In genomic region chr11:268716-269145, GRCh38 we compare ENCODE assay signal across 8 cellular contexts. TPM values are rescaled to one million over a fixed set of nuclear protein-coding genes. Genes with fewer than 3 reads are reported as not detected.
DNase-seq lines count a peak whose midpoint lies in the region; ATAC-seq and TF ChIP-seq lines count a peak whose summit lies in the region.
"Not testable (repeated sequence)": the region's sequence is repeated elsewhere in the genome, so short reads cannot be mapped to it uniquely, and the experiment has no call there.

No MANE protein-coding gene starts in this region.

- not testable (repeated sequence) for H3K79me2 ChIP-seq in PC-3 (ENCODE audit: low read length)

- CTCF ChIA-PET in PC-3 (lab: Charles Lee) = not testable (repeated sequence)

- H2BK12ac ChIP-seq in neuronal stem cell (ENCODE audit: low read length) = not testable (repeated sequence)

- peak overlapping the region; percentile 96 for H3K27ac Mint-ChIP-seq in activated T-helper 17 cell treated with anti-CD3 and anti-CD28 coated beads, Interleukin-2, amount 50 U/mL, for 72 hours

- not testable (repeated sequence) for H2BK120ac ChIP-seq in neuronal stem cell (ENCODE audit: low read depth, low read length)

- H3K9me3 ChIP-seq in PC-3 (ENCODE audit: low read length); gastroesophageal sphincter; neuronal stem cell (replicated peaks in 1 of 2; ENCODE audit: control insufficient read depth in 2 of 2, insufficient read depth in 1 of 2, low read depth in 1 of 2, low read length in 2 of 2); aorta (ENCODE audit: control insufficient read depth, low read length): not testable (repeated sequence)

- peak; percentile 46 for ATAC-seq in GM21737 (IDR thresholded peaks at IDR 0.05; ENCODE audit: unreplicated experiment)
- ATAC-seq in HG03469 (IDR thresholded peaks at IDR 0.05; ENCODE audit: unreplicated experiment) = peak; percentile 23
- peak; percentile 66 for ATAC-seq in PC-3
- peak; percentile 43 for ATAC-seq in activated T-helper 17 cell treated with anti-CD3 and anti-CD28 coated beads, Interleukin-2, amount 50 U/mL, for 72 hours (replicated peaks)
- peak; percentile 81 for ATAC-seq in gastroesophageal sphincter
- ATAC-seq in aorta (ENCODE audit: low FRiP score) = peak; percentile 67

- H3K18ac ChIP-seq in neuronal stem cell (ENCODE audit: low read length) = not testable (repeated sequence)

- TF ChIP-seq POLR2A in gastroesophageal sphincter (IDR thresholded peaks at IDR 0.05) = not testable (repeated sequence)

- WGBS in gastroesophageal sphincter (ENCODE audit: low coverage in 1 of 2), 2 donors = 36 to 49% methylated on average over 15 of the region's 16 CpGs
- WGBS in neuronal stem cell (ENCODE audit: extremely low coverage in 2 of 2, insufficient read length in 2 of 2, insufficient replicate concordance in 1 of 2), 2 donors = no CpG with 5 or more reads among the region's 16 CpGs
- WGBS in aorta, 2 donors = 52 to 60% methylated on average over 16 of the region's 16 CpGs

- not testable (repeated sequence) for H3K79me1 ChIP-seq in neuronal stem cell (ENCODE audit: low read depth, low read length)

- H4K20me1 ChIP-seq in PC-3 (ENCODE audit: low read length) = not testable (repeated sequence)

- not testable (repeated sequence) for H3K9me2 ChIP-seq in PC-3 (replicated peaks; ENCODE audit: low read length)

- not testable (repeated sequence) for H3K4ac ChIP-seq in neuronal stem cell (ENCODE audit: low read length)

- not testable (repeated sequence) for H3K4me2 ChIP-seq in PC-3 (ENCODE audit: low read length); neuronal stem cell (ENCODE audit: insufficient read depth, low read length, poor library complexity, severe bottlenecking)

- H3K9ac ChIP-seq in PC-3 (ENCODE audit: low read length); neuronal stem cell (ENCODE audit: low read depth, low read length, poor library complexity): not testable (repeated sequence)

- H3K27me3 Mint-ChIP-seq in activated T-helper 17 cell treated with anti-CD3 and anti-CD28 coated beads, Interleukin-2, amount 50 U/mL, for 72 hours = not testable (repeated sequence)

- peak overlapping the region; percentile 84 for H3K4me3 Mint-ChIP-seq in activated T-helper 17 cell treated with anti-CD3 and anti-CD28 coated beads, Interleukin-2, amount 50 U/mL, for 72 hours

- not testable (repeated sequence) for H4K91ac ChIP-seq in neuronal stem cell (ENCODE audit: low read depth, low read length, poor library complexity)

- peaks cover 13% of the 10 kb centered on the region for H3K4me1 Mint-ChIP-seq in activated T-helper 17 cell treated with anti-CD3 and anti-CD28 coated beads, Interleukin-2, amount 50 U/mL, for 72 hours

- H3K27ac ChIP-seq in PC-3 (ENCODE audit: low read length); neuronal stem cell (replicated peaks; ENCODE audit: low read length); aorta (ENCODE audit: low read depth in 1 of 2, low read length in 2 of 2): not testable (repeated sequence)
- H3K27ac ChIP-seq in gastroesophageal sphincter = peak overlapping the region; percentile 8 to 72 (median 61)

- not testable (repeated sequence) for H2BK5ac ChIP-seq in neuronal stem cell (ENCODE audit: low read length)

- not testable (repeated sequence) for H3K23ac ChIP-seq in neuronal stem cell (ENCODE audit: low read depth, low read length, poor library complexity)

- H3K14ac ChIP-seq in neuronal stem cell (ENCODE audit: low read length) = not testable (repeated sequence)

- intact Hi-C loops in PC-3 (cut with micrococcal nuclease); aorta (cut with DNase I): not testable (repeated sequence)

- not testable (repeated sequence) for H3K36me3 ChIP-seq in PC-3 (ENCODE audit: low read depth, low read length); gastroesophageal sphincter; neuronal stem cell (replicated peaks in 1 of 2; ENCODE audit: control insufficient read depth in 2 of 2, insufficient read depth in 2 of 2, low read length in 2 of 2); aorta (ENCODE audit: control insufficient read depth in 1 of 2, insufficient read depth in 2 of 2, low read length in 1 of 2)

- H2AFZ ChIP-seq in PC-3 (ENCODE audit: low read length) = not testable (repeated sequence)
- H2AFZ ChIP-seq in neuronal stem cell (ENCODE audit: low read length) = peak overlapping the region; percentile 53

- H3K36me3 Mint-ChIP-seq in activated T-helper 17 cell treated with anti-CD3 and anti-CD28 coated beads, Interleukin-2, amount 50 U/mL, for 72 hours (ENCODE audit: low read depth) = peaks cover 20% of the 10 kb centered on the region

- DNase-seq in PC-3; neuronal stem cell (ENCODE audit: low spot score): not testable (repeated sequence)
- DNase-seq in aorta = peak in 1 of 2 donors; percentile 90

- H3K27me3 ChIP-seq in PC-3 (ENCODE audit: low read length); neuronal stem cell (ENCODE audit: control insufficient read depth in 3 of 3, insufficient read depth in 3 of 3, low read depth in 1 of 3, low read length in 3 of 3); aorta (ENCODE audit: control insufficient read depth in 1 of 2, insufficient read depth in 2 of 2, low read length in 1 of 2): not testable (repeated sequence)
- peaks cover 42% of the 10 kb centered on the region for H3K27me3 ChIP-seq in gastroesophageal sphincter

- H2BK15ac ChIP-seq in neuronal stem cell (ENCODE audit: low read length) = not testable (repeated sequence)

- TF ChIP-seq EP300 in gastroesophageal sphincter (IDR thresholded peaks at IDR 0.05) = not testable (repeated sequence)

- not testable (repeated sequence) for H2AK5ac ChIP-seq in neuronal stem cell (ENCODE audit: low read depth, low read length)

- not testable (repeated sequence) for H3K9me3 Mint-ChIP-seq in activated T-helper 17 cell treated with anti-CD3 and anti-CD28 coated beads, Interleukin-2, amount 50 U/mL, for 72 hours

- not testable (repeated sequence) for H3K4me1 ChIP-seq in PC-3 (ENCODE audit: insufficient read depth, low read length); gastroesophageal sphincter; neuronal stem cell (ENCODE audit: control insufficient read depth in 2 of 2, insufficient read depth in 1 of 2, low read depth in 1 of 2, low read length in 2 of 2); aorta (ENCODE audit: control insufficient read depth in 1 of 2, insufficient read depth in 2 of 2, low read length in 2 of 2)

- not testable (repeated sequence) for H3K4me3 ChIP-seq in PC-3 (ENCODE audit: low read length); neuronal stem cell (ENCODE audit: low read length in 2 of 2); aorta (ENCODE audit: low read length in 2 of 2)
- H3K4me3 ChIP-seq in gastroesophageal sphincter = peak overlapping the region in 1 of 2 donors; percentile 41

- H4K8ac ChIP-seq in neuronal stem cell (ENCODE audit: low read depth, low read length) = not testable (repeated sequence)

- POLR2A ChIA-PET in PC-3 (lab: Charles Lee; ENCODE audit: unreplicated experiment) = not testable (repeated sequence)

- BruUV-seq in PC-3 (replicated peaks; lab: Mats Ljungman, UMichigan) = not testable (repeated sequence)

- not testable (repeated sequence) for H3F3A ChIP-seq in PC-3 (ENCODE audit: low read length, unreplicated experiment)

- TF ChIP-seq CTCF in GM12874 (IDR thresholded peaks at IDR 0.05; ENCODE audit: insufficient read depth, low read depth, low read length) (peak; percentile 10; the same call in 1 of the 2 replicates), PC-3 (conservative IDR thresholded peaks at IDR 0.05; ENCODE audit: low read depth, low read length) (0 out of 2 replicates have a peak, but pooled peaks have one; percentile 8)
- not testable (repeated sequence) for TF ChIP-seq CTCF in gastroesophageal sphincter (IDR thresholded peaks at IDR 0.05)

RNA-seq across cellular contexts. Expression of gene NLRP6, which starts 9.5 kb away (rescaled TPM):
- not detected in 2 replicates for total RNA-seq in PC-3 (2014; rRNA removed)
- 1 to 10 TPM in 1 of 2 donors, under 1 TPM in 1; 0.43 to 2.2 TPM for total RNA-seq in activated T-helper 17 cell treated with anti-CD3 and anti-CD28 coated beads, Interleukin-2, amount 50 U/mL, for 72 hours
- 1 to 10 TPM in 1 of 4 donors, under 1 TPM in 1, not detected in 2; 0.23 to 1.9 TPM for total RNA-seq in gastroesophageal sphincter
- not detected for polyA plus RNA-seq in neuronal stem cell (2013, experiment 1 of 2)
- polyA plus RNA-seq in neuronal stem cell (2013, experiment 2 of 2) = not detected
- total RNA-seq in aorta = under 1 TPM; 0.66 to 0.88 TPM
- 1 to 10 TPM in 1 of 2 donors, not detected in 1; 6.1 TPM for polyA plus RNA-seq in aorta

RNA-seq across cellular contexts. Expression of gene PGGHG, which starts 20.2 kb away (rescaled TPM):
- 10.6 and 12.4 TPM in 2 replicates for total RNA-seq in PC-3 (2014; rRNA removed)
- total RNA-seq in activated T-helper 17 cell treated with anti-CD3 and anti-CD28 coated beads, Interleukin-2, amount 50 U/mL, for 72 hours = 100 to 1,000 TPM in 1 of 2 donors, 10 to 100 TPM in 1; 31.7 to 196 TPM
- total RNA-seq in gastroesophageal sphincter = 10 to 100 TPM in 2 of 4 donors, 1 to 10 TPM in 2; 8.5 to 35.3 (median 15.5) TPM
- 50.4 TPM for polyA plus RNA-seq in neuronal stem cell (2013, experiment 1 of 2)
- 48.9 TPM for polyA plus RNA-seq in neuronal stem cell (2013, experiment 2 of 2)
- 10 to 100 TPM; 42.1 to 61.6 TPM for total RNA-seq in aorta
- polyA plus RNA-seq in aorta = 100 to 1,000 TPM in 1 of 2 donors, 10 to 100 TPM in 1; 23.9 to 197 TPM

RNA-seq across cellular contexts. Expression of gene IFITM5, which starts 30.6 kb away (rescaled TPM):
- total RNA-seq in PC-3 (2014; rRNA removed) = not detected in 2 replicates
- total RNA-seq in activated T-helper 17 cell treated with anti-CD3 and anti-CD28 coated beads, Interleukin-2, amount 50 U/mL, for 72 hours = not detected
- total RNA-seq in gastroesophageal sphincter = not detected
- polyA plus RNA-seq in neuronal stem cell (2013, experiment 1 of 2) = not detected
- 0.06 TPM for polyA plus RNA-seq in neuronal stem cell (2013, experiment 2 of 2)
- not detected for total RNA-seq in aorta
- polyA plus RNA-seq in aorta = not detected

RNA-seq across cellular contexts. Expression of gene PSMD13, which starts 32.0 kb away (rescaled TPM):
- total RNA-seq in PC-3 (2014; rRNA removed) (226 and 255 TPM in 2 replicates), gastroesophageal sphincter (100 to 1,000 TPM in 1 of 4 donors, 10 to 100 TPM in 3; 85.8 to 114 (median 93.5) TPM), aorta (10 to 100 TPM; 75.4 to 80.9 TPM)
- 100 to 1,000 TPM; 153 to 211 TPM for total RNA-seq in activated T-helper 17 cell treated with anti-CD3 and anti-CD28 coated beads, Interleukin-2, amount 50 U/mL, for 72 hours
- polyA plus RNA-seq in neuronal stem cell (2013, experiment 1 of 2) = 70.9 TPM
- 69.7 TPM for polyA plus RNA-seq in neuronal stem cell (2013, experiment 2 of 2)
- polyA plus RNA-seq in aorta = 100 to 1,000 TPM in 1 of 2 donors, 10 to 100 TPM in 1; 70.9 to 123 TPM

RNA-seq across cellular contexts. Expression of gene SIRT3, which starts 32.6 kb away (rescaled TPM):
- total RNA-seq in PC-3 (2014; rRNA removed) (13.8 and 23.8 TPM in 2 replicates), gastroesophageal sphincter (10 to 100 TPM; 12.7 to 24.1 (median 17.3) TPM), aorta (10 to 100 TPM in 1 of 2 donors, 1 to 10 TPM in 1; 8.6 to 17.6 TPM)
- 10 to 100 TPM; 16.5 to 48.5 TPM for total RNA-seq in activated T-helper 17 cell treated with anti-CD3 and anti-CD28 coated beads, Interleukin-2, amount 50 U/mL, for 72 hours
- 17.8 TPM for polyA plus RNA-seq in neuronal stem cell (2013, experiment 1 of 2)
- polyA plus RNA-seq in neuronal stem cell (2013, experiment 2 of 2) = 18.8 TPM
- polyA plus RNA-seq in aorta = 10 to 100 TPM; 14.8 to 24.8 TPM

Comparison
In these comparisons a context has a peak if more than half of its experiments do, and no peak if none do; other contexts are left out.
1. ATAC-seq: peak in every context shown above with its lines; median percentile 81 in gastroesophageal sphincter; 67 in aorta; 66 in PC-3; 46 in GM21737; 43 in activated T-helper 17 cell treated with anti-CD3 and anti-CD28 coated beads, Interleukin-2, amount 50 U/mL, for 72 hours; 23 in HG03469.